Comparison of ENCODE assay signal across 1 cellular context in genomic region chr17:43171761-43172487, GRCh38.
TF ChIP-seq lines count a peak whose summit lies in the region.

No MANE protein-coding gene starts in this region.

TF ChIP-seq in HEK293, 187 proteins besides CTCF, POLR2A, EP300 and RAD21 (continued from another document):
- TF ChIP-seq ZNF513 (tag by site-specific recombination; IDR thresholded peaks at IDR 0.05) (peak; percentile 53; the same call in 1 of the 2 replicates), PRDM2 (tag by site-specific recombination; IDR thresholded peaks at IDR 0.05; ENCODE audit: borderline replicate concordance) (no peak), PRDM10 (tag by site-specific recombination; IDR thresholded peaks at IDR 0.05) (peak; percentile 48), TRIM28 (IDR thresholded peaks at IDR 0.05; ENCODE audit: borderline replicate concordance, low read length) (peak; percentile 52; the same call in 1 of the 2 replicates), PRDM1 (tag by site-specific recombination; IDR thresholded peaks at IDR 0.05) (peak; percentile 70), ZNF433 (tag by site-specific recombination; IDR thresholded peaks at IDR 0.05; ENCODE audit: low read depth) (no peak), IKZF3 (tag by site-specific recombination; IDR thresholded peaks at IDR 0.05) (peak; percentile 69), MZF1 (tag by site-specific recombination; IDR thresholded peaks at IDR 0.05; ENCODE audit: borderline replicate concordance) (no peak)
